8 cellular contexts compared by ENCODE assay signal in the genomic region with DNA sequence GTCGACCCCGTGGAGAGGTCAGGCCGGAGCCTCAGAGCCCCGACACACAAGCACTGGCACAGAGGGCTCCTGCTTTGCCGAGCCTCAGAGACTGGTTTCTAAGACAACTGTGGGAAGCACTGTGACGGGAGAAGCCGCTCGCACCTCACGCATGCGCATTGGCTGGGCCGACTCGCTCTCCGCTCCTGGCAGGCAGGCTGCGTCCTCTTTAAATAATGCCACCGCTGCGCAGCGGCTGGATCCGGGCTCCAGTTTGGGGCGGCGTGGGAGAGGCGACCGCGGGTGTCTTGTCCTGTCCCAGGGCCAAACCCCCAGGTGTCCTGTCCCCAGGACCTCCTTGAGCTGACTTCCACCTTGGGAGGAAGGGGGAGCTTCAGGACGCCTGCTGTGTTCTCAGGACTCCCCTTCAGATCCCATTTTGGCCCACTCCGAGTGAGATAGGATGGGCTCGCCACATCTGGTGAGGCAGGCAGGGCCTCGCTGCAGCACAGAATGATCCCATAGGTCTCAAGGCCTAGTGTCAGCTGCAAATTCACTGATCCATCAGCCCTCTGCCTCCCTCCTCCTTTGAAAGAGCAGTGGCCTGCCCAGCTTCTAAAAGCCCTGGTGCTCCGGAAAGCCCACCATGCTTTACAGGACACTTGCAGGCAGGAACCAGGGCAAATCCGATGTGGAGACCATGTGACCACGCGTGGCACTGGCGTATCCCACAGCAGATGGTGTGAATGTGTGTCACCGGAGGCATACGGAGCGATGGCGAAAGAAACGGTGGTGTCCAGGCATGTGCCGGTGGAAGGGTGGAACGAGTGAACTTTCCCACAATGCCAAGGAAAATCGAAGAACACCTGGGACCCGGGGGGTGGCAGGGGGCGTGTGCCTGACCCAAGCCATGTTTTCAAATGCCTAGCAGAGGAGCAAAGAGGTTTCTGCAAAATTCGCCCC.
DNase-seq lines count a peak whose midpoint lies in the region; ATAC-seq, FAIRE-seq and TF ChIP-seq lines count a peak whose summit lies in the region.

No MANE protein-coding gene starts in this region.

- in situ Hi-C loops in Panc1 (cut with HindIII; ENCODE audit: low pct_unique_long_range_greater_than_20kb, low sequenced_read_pairs): no loop called here

- H3K9ac ChIP-seq in stomach smooth muscle (ENCODE audit: low read length in 2 of 2): peak overlapping the region; percentile 8 to 55

- peaks cover 93% of the 10 kb centered on the region for H3K27me3 Mint-ChIP-seq in nephron (ENCODE audit: low read depth)

- H3K9me3 ChIP-seq in Panc1 (ENCODE audit: control insufficient read depth, insufficient read depth, low read depth, low read length) (no peaks in the 10 kb centered on the region), stomach smooth muscle (ENCODE audit: control insufficient read depth in 2 of 2, low read length in 2 of 2) (no peaks in the 10 kb centered on the region)

- H3K4me3 Mint-ChIP-seq in nephron: peak overlapping the region; percentile 59 to 73 (median 71)

- H3K4me1 ChIP-seq in Panc1 (ENCODE audit: control insufficient read depth, insufficient read depth, low read length) (peaks cover 3% of the 10 kb centered on the region; the same call in 1 of the 2 replicates), stomach smooth muscle (ENCODE audit: control insufficient read depth, insufficient read depth, low read length) (peaks cover 44% of the 10 kb centered on the region)

- BruUV-seq in Panc1 (replicated peaks; lab: Mats Ljungman, UMichigan): no TSS peak

- no peaks in the 10 kb centered on the region for H3K27me3 ChIP-seq in Panc1 (ENCODE audit: control insufficient read depth, insufficient read depth, low read length)
- no peaks in the 10 kb centered on the region for H3K27me3 ChIP-seq in stomach smooth muscle (ENCODE audit: control insufficient read depth in 1 of 2, insufficient read depth in 2 of 2, low read length in 2 of 2)

- CTCF ChIA-PET in Panc1 (lab: Charles Lee): no interaction called here

- DNase-seq in D721Med (ENCODE audit: insufficient read length, low spot score): peak; percentile 33
- peak; percentile 55 for DNase-seq in HPDE6-E6E7 (ENCODE audit: extremely low spot score)
- no peak for DNase-seq in Panc1 (ENCODE audit: low read depth, low spot score)
- peak; percentile 43 for DNase-seq in activated gamma-delta T cell (lab: John Stamatoyannopoulos, UW)
- peak; percentile 82 for DNase-seq in fibroblast of pulmonary artery (ENCODE audit: low read depth)

- 0 out of 2 replicates have a peak, but pooled peaks have one; percentile 39 for ATAC-seq in Panc1
- no peak for ATAC-seq in GM21619 (IDR thresholded peaks at IDR 0.05; ENCODE audit: unreplicated experiment)

- POLR2A ChIA-PET in Panc1 (lab: Charles Lee): no interaction called here

- H3K27ac ChIP-seq in Panc1 (ENCODE audit: low read length) (no peak overlapping the region), stomach smooth muscle (ENCODE audit: low read length) (no peak overlapping the region)

- intact Hi-C loops in Panc1 (cut with micrococcal nuclease; ENCODE audit: unreplicated experiment): no loop called here

- H3K4me3 ChIP-seq in Panc1 (ENCODE audit: low read depth in 2 of 2, low read length in 2 of 2) (peak overlapping the region; percentile 34 to 53), fibroblast of pulmonary artery (replicated peaks; ENCODE audit: low read depth, low read length) (peak overlapping the region; percentile 37), stomach smooth muscle (ENCODE audit: low read length in 2 of 2) (peak overlapping the region; percentile 58 to 71)

- H3K27ac Mint-ChIP-seq in nephron: no peak overlapping the region

- H3K36me3 ChIP-seq in Panc1 (ENCODE audit: control insufficient read depth, insufficient read depth, low read length) (no peaks in the 10 kb centered on the region), stomach smooth muscle (ENCODE audit: control insufficient read depth in 2 of 2, insufficient read depth in 2 of 2, low read length in 2 of 2) (no peaks in the 10 kb centered on the region)

- FAIRE-seq in D721Med (lab: Jason Lieb, UNC): no peak

- H3K9me3 Mint-ChIP-seq in nephron: no peaks in the 10 kb centered on the region

- no peak for TF ChIP-seq CTCF in D721Med (IDR thresholded peaks at IDR 0.05; ENCODE audit: insufficient read depth, missing control alignments)
- TF ChIP-seq CTCF in Panc1 (IDR thresholded peaks at IDR 0.05): no peak
- TF ChIP-seq CTCF in fibroblast of pulmonary artery (IDR thresholded peaks at IDR 0.05; ENCODE audit: low read length, missing control alignments): no peak
- TF ChIP-seq CTCF in nephron (IDR thresholded peaks at IDR 0.05; ENCODE audit: unreplicated experiment in 3 of 3): no peak

- H3K4me1 Mint-ChIP-seq in nephron: peaks cover 12% of the 10 kb centered on the region

- no peaks in the 10 kb centered on the region for H3K36me3 Mint-ChIP-seq in nephron (ENCODE audit: low read depth)
